Comparison of ENCODE assay signal across 1 cellular context in genomic region chr9:84862786-84863185, GRCh38.
TF ChIP-seq lines count a peak whose summit lies in the region.

No MANE protein-coding gene starts in this region.

TF ChIP-seq in WTC11, 78 proteins besides CTCF, POLR2A, EP300 and RAD21 (continued from another document):
- TF ChIP-seq ZNF532 (CRISPR knock-in tag; IDR thresholded peaks at IDR 0.05; ENCODE audit: borderline replicate concordance) = peak; percentile 86
- peak; percentile 88 for TF ChIP-seq FOXP4 (CRISPR knock-in tag; IDR thresholded peaks at IDR 0.05)
- TF ChIP-seq ZNF138 (CRISPR knock-in tag; conservative IDR thresholded peaks at IDR 0.05) = 0 out of 2 replicates have a peak, but pooled peaks have one; percentile 38
- peak; percentile 82 for TF ChIP-seq FOXK1 (CRISPR knock-in tag; IDR thresholded peaks at IDR 0.05)
- 0 out of 2 replicates have a peak, but pooled peaks have one; percentile 49 for TF ChIP-seq ZBTB21 (CRISPR knock-in tag; IDR thresholded peaks at IDR 0.05; ENCODE audit: borderline replicate concordance)
- no peak for TF ChIP-seq GRHL2 (CRISPR knock-in tag; IDR thresholded peaks at IDR 0.05; ENCODE audit: insufficient replicate concordance, severe bottlenecking)
- TF ChIP-seq TEAD1 (CRISPR knock-in tag; IDR thresholded peaks at IDR 0.05) = peak; percentile 90
- TF ChIP-seq, protein P1, sequence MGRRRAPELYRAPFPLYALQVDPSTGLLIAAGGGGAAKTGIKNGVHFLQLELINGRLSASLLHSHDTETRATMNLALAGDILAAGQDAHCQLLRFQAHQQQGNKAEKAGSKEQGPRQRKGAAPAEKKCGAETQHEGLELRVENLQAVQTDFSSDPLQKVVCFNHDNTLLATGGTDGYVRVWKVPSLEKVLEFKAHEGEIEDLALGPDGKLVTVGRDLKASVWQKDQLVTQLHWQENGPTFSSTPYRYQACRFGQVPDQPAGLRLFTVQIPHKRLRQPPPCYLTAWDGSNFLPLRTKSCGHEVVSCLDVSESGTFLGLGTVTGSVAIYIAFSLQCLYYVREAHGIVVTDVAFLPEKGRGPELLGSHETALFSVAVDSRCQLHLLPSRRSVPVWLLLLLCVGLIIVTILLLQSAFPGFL (CRISPR knock-in tag; IDR thresholded peaks at IDR 0.05; ENCODE audit: borderline replicate concordance) = no peak
- peak; percentile 67; the same call in 1 of the 2 replicates for TF ChIP-seq MAX (CRISPR knock-in tag; IDR thresholded peaks at IDR 0.05)
- TF ChIP-seq AR (CRISPR knock-in tag; IDR thresholded peaks at IDR 0.05) = no peak
- 0 out of 2 replicates have a peak, but pooled peaks have one; percentile 19 for TF ChIP-seq ZNF121 (CRISPR knock-in tag; IDR thresholded peaks at IDR 0.05)
